33 cellular contexts compared by ENCODE assay signal in genomic region chr7:155558351-155558750, GRCh38. TPM values are rescaled to one million over a fixed set of nuclear protein-coding genes. Genes with fewer than 3 reads are reported as not detected.
"Had no signal": no experiment of that assay in that cellular context is flagged by ENCODE, and none has a peak within 500 bp of the region (broad histone marks: within the 10 kb centered on the region; RNA-seq: fewer than 3 reads in every experiment).

No MANE protein-coding gene starts in this region.

- H3K9me3 ChIP-seq: neutrophil, pancreas, psoas muscle, right lobe of liver, sigmoid colon, suprapubic skin, testis, transverse colon, upper lobe of right lung, uterus had no signal

- FAIRE-seq: pancreas, small intestine had no signal

- H3K27ac Mint-ChIP-seq: naive thymus-derived CD4-positive, alpha-beta T cell; natural killer cell; nephron; progenitor cell of endocrine pancreas; stimulated activated memory B cell treated with anti-CD40 and anti-IgM and Interleukin-4, amounts not matched to agents 10 μg/mL and 1 μg/mL and 100 μg/mL, for 72 hours; stimulated activated naive CD8-positive, alpha-beta T cell treated with anti-CD3 and anti-CD28 coated beads, Interleukin-15, amount 100 ng/mL, for 72 hours; type B pancreatic cell had no signal

- H3K4me1 Mint-ChIP-seq: natural killer cell; nephron; stimulated activated memory B cell treated with anti-CD40 and anti-IgM and Interleukin-4, amounts not matched to agents 10 μg/mL and 1 μg/mL and 100 μg/mL, for 72 hours; stimulated activated naive CD8-positive, alpha-beta T cell treated with anti-CD3 and anti-CD28 coated beads, Interleukin-15, amount 100 ng/mL, for 72 hours had no signal

- H3K4me3 Mint-ChIP-seq: naive thymus-derived CD4-positive, alpha-beta T cell; natural killer cell; nephron; stimulated activated memory B cell treated with anti-CD40 and anti-IgM and Interleukin-4, amounts not matched to agents 10 μg/mL and 1 μg/mL and 100 μg/mL, for 72 hours; stimulated activated naive CD8-positive, alpha-beta T cell treated with anti-CD3 and anti-CD28 coated beads, Interleukin-15, amount 100 ng/mL, for 72 hours; type B pancreatic cell had no signal

- H3K9me3 Mint-ChIP-seq: natural killer cell; stimulated activated memory B cell treated with anti-CD40 and anti-IgM and Interleukin-4, amounts not matched to agents 10 μg/mL and 1 μg/mL and 100 μg/mL, for 72 hours; stimulated activated naive CD8-positive, alpha-beta T cell treated with anti-CD3 and anti-CD28 coated beads, Interleukin-15, amount 100 ng/mL, for 72 hours; type B pancreatic cell had no signal

- H3K36me3 Mint-ChIP-seq: naive thymus-derived CD4-positive, alpha-beta T cell; natural killer cell; stimulated activated memory B cell treated with anti-CD40 and anti-IgM and Interleukin-4, amounts not matched to agents 10 μg/mL and 1 μg/mL and 100 μg/mL, for 72 hours; type B pancreatic cell had no signal

- H3K4me1 ChIP-seq: pancreas, psoas muscle, right lobe of liver, sigmoid colon, suprapubic skin, testis, tibial artery, transverse colon, upper lobe of right lung, uterus had no signal

- DNase-seq: naive thymus-derived CD4-positive, alpha-beta T cell; natural killer cell; nucleus accumbens; sigmoid colon; small intestine; stimulated activated CD4-positive, alpha-beta T cell treated with anti-CD3 and anti-CD28 coated beads, Interleukin-12 subunit alpha, Interleukin-12 subunit beta, amount 100 ng/mL, for 4 hours; stimulated activated CD4-positive, alpha-beta T cell treated with anti-CD3 and anti-CD28 coated beads, Interleukin-1b, Interleukin-23, amount 100 ng/mL, for 48 hours; stimulated activated CD4-positive, alpha-beta T cell treated with anti-CD3 and anti-CD28 coated beads, Interleukin-4, amount 100 ng/mL, for 1 hour; stimulated activated CD4-positive, alpha-beta T cell treated with anti-CD3 and anti-CD28 coated beads, Interleukin-4, amount 100 ng/mL, for 4 hours; stimulated activated CD8-positive, alpha-beta memory T cell treated with anti-CD3 and anti-CD28 coated beads, Interleukin-4, amount 100 ng/mL, for 48 hours; stimulated activated naive CD4-positive, alpha-beta T cell; stimulated activated naive CD8-positive, alpha-beta T cell treated with anti-CD3 and anti-CD28 coated beads, Interleukin-15, amount 100 ng/mL, for 72 hours; stimulated activated naive CD8-positive, alpha-beta T cell treated with anti-CD3 and anti-CD28 coated beads, Interleukin-15, Interleukin-2, amounts not matched to agents 100 U/mL and 50 U/mL, for 24 hours; substantia nigra; testis; tibial artery; transverse colon; upper lobe of right lung; uterus had no signal

- H3K4me3 ChIP-seq: pancreas, psoas muscle, right lobe of liver, sigmoid colon, suprapubic skin, testis, tibial artery, transverse colon, upper lobe of right lung, uterus had no signal

- H3K27me3 ChIP-seq: pancreas, right lobe of liver, testis, upper lobe of right lung, uterus had no signal

- H3K27ac ChIP-seq: neutrophil, pancreas, psoas muscle, right lobe of liver, sigmoid colon, suprapubic skin, testis, tibial artery, transverse colon, upper lobe of right lung, uterus had no signal

- H3K36me3 ChIP-seq: neutrophil, pancreas, right lobe of liver, sigmoid colon, suprapubic skin, tibial artery, transverse colon, upper lobe of right lung, uterus had no signal

- ATAC-seq: naive thymus-derived CD4-positive, alpha-beta T cell; natural killer cell; pancreas; psoas muscle; right cardiac atrium; right lobe of liver; stimulated activated memory B cell treated with anti-CD40 and anti-IgM and Interleukin-4, amounts not matched to agents 10 μg/mL and 1 μg/mL and 100 μg/mL, for 72 hours; stimulated activated naive CD8-positive, alpha-beta T cell treated with anti-CD3 and anti-CD28 coated beads, Interleukin-15, amount 100 ng/mL, for 72 hours; stimulated activated naive CD8-positive, alpha-beta T cell treated with anti-CD3 and anti-CD28 coated beads, Interleukin-15, Interleukin-2, amounts not matched to agents 100 U/mL and 50 U/mL, for 24 hours; upper lobe of right lung had no signal

RNA-seq across cellular contexts. Expression of gene CNPY1, which starts 12.0 kb away (rescaled TPM):
- total RNA-seq: naive thymus-derived CD4-positive, alpha-beta T cell; natural killer cell; omental fat pad; osteocyte; pancreas; progenitor cell of endocrine pancreas; psoas muscle; renal cortical epithelial cell; right cardiac atrium; sigmoid colon; suprapubic skin; transverse colon; upper lobe of right lung; uterus had no signal
- polyA plus RNA-seq: naive thymus-derived CD4-positive, alpha-beta T cell; pancreas; psoas muscle; right cardiac atrium; sigmoid colon; small intestine; urinary bladder had no signal
